In the genomic region with DNA sequence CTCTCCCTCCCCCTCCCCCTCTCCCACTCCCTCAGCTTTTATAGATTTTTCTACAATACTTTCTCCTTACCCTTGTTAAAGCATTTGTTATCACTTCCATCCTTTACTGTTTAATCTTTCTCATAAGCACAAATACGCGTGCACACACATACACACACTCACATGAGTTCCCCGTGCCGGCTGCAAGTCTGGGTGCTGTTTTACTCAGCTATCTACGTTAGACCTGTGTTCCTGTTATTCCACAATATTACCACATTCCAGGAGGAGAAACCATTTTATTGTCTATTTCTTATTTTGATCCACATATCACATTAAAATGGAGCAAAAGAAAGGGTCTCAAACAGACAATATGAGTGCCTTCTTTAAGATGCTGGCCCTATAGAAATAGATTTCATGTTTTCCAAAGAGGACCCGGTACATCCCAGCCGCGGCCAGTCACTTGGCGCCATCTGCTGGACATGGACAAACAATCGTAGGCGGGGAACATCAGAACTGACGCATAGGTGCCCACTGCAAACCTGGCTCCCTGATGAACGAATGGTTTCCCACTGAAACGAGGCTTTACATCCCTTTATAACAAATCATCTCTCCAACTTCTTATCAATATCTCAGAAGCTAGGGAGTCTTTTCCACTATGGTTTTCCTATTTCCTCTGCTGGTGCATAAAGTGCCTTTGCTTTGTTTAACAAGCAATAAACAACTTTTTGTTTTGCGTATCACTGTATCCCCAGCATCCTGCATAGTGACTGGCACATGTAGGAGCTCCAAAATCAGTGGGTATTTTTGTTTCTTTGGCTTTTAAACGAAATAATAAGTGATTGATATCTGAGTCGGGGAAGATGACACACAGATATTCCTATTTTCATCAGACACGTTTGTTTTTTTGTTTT, we compare ENCODE assay signal across 8 cellular contexts. TPM values are rescaled to one million over a fixed set of nuclear protein-coding genes. Genes with fewer than 3 reads are reported as not detected.
A peak's percentile ranks its signal among the peaks of the same experiment; 100 is the strongest.
DNase-seq lines count a peak whose midpoint lies in the region; ATAC-seq, FAIRE-seq and TF ChIP-seq lines count a peak whose summit lies in the region.

No MANE protein-coding gene starts in this region.

- intact Hi-C loops in tibial artery (cut with DNase I; ENCODE audit: low total_unique reads) = loop anchor here (5.0 to 10.0 kb wide), 2 partner anchors 288 to 360 kb away; no protein-coding TSS in a partner anchor

- peak; percentile 48 for FAIRE-seq in D721Med (lab: Jason Lieb, UNC)

- H3F3A ChIP-seq in OCI-LY1 (ENCODE audit: insufficient read depth, low read length) = no peaks in the 10 kb centered on the region

- ATAC-seq in activated T-cell treated with anti-CD3 and anti-CD28 coated beads, Interleukin-2, amount 50 U/mL, for 4 hours = peak; percentile 62 to 71
- ATAC-seq in GM19397 (IDR thresholded peaks at IDR 0.05; ENCODE audit: unreplicated experiment) = no peak

- peak; percentile 90 for TF ChIP-seq CTCF in D721Med (IDR thresholded peaks at IDR 0.05; ENCODE audit: insufficient read depth, missing control alignments)
- TF ChIP-seq CTCF in OCI-LY1 (IDR thresholded peaks at IDR 0.05; ENCODE audit: low read length) = peak; percentile 67
- TF ChIP-seq CTCF in fibroblast of the aortic adventitia (IDR thresholded peaks at IDR 0.05; ENCODE audit: insufficient read depth, low read length) = peak; percentile 91
- TF ChIP-seq CTCF in tibial artery (IDR thresholded peaks at IDR 0.05) = peak; percentile 79 to 86

- H3K27ac ChIP-seq in OCI-LY1 (ENCODE audit: low read depth, low read length, poor library complexity, severe bottlenecking) (no peak overlapping the region), tibial artery (no peak overlapping the region)

- H3K4me2 ChIP-seq in OCI-LY1 (ENCODE audit: low read length) = no peak overlapping the region

- H3K27me3 ChIP-seq in OCI-LY1 (ENCODE audit: insufficient read depth, low read length) (no peaks in the 10 kb centered on the region), tibial artery (peaks cover 0 to 5% of the 10 kb centered on the region in 2 donors)

- H3K4me1 ChIP-seq in OCI-LY1 (ENCODE audit: insufficient read depth, low read length, severe bottlenecking) (no peaks in the 10 kb centered on the region), tibial artery (no peaks in the 10 kb centered on the region)

- H3K4me1 Mint-ChIP-seq in activated T-cell treated with anti-CD3 and anti-CD28 coated beads, Interleukin-2, amount 50 U/mL, for 4 hours (ENCODE audit: low read depth) = no peaks in the 10 kb centered on the region

- H3K4me3 ChIP-seq in OCI-LY1 (ENCODE audit: low read depth, low read length, poor library complexity, severe bottlenecking) (no peak overlapping the region), fibroblast of the aortic adventitia (ENCODE audit: low read depth, low read length) (no peak overlapping the region), tibial artery (no peak overlapping the region)

- DNase-seq in D721Med (ENCODE audit: insufficient read length, low spot score) (peak; percentile 58), HT-29 (ENCODE audit: low spot score) (peak; percentile 77), fibroblast of the aortic adventitia (ENCODE audit: low read depth) (peak; percentile 66), non-pigmented ciliary epithelial cell (ENCODE audit: low read depth) (peak; percentile 8), tibial artery (peak; percentile 69 to 77)
- DNase-seq in activated T-cell treated with anti-CD3 and anti-CD28 coated beads, Interleukin-2, amount 50 U/mL, for 4 hours = peak; percentile 21

- no peaks in the 10 kb centered on the region for H4K20me1 ChIP-seq in OCI-LY1 (ENCODE audit: insufficient read depth, low read length)

- H3K36me3 ChIP-seq in OCI-LY1 (ENCODE audit: insufficient read depth, low read length) (no peaks in the 10 kb centered on the region), tibial artery (no peaks in the 10 kb centered on the region)

- H3K9ac ChIP-seq in OCI-LY1 (ENCODE audit: low read length) = no peak overlapping the region

- H3K36me3 Mint-ChIP-seq in activated T-cell treated with anti-CD3 and anti-CD28 coated beads, Interleukin-2, amount 50 U/mL, for 4 hours (ENCODE audit: insufficient read depth) = no peaks in the 10 kb centered on the region

- no peaks in the 10 kb centered on the region for H3K79me2 ChIP-seq in OCI-LY1 (ENCODE audit: insufficient read depth, low read length)

- H3K9me3 ChIP-seq in OCI-LY1 (ENCODE audit: low read length) = no peaks in the 10 kb centered on the region
- peaks cover 0 to 15% (median 12%) of the 10 kb centered on the region in 3 donors for H3K9me3 ChIP-seq in tibial artery

- H3K9me3 Mint-ChIP-seq in activated T-cell treated with anti-CD3 and anti-CD28 coated beads, Interleukin-2, amount 50 U/mL, for 4 hours = peaks cover 10% of the 10 kb centered on the region

- peaks cover 20% of the 10 kb centered on the region for H3K27me3 Mint-ChIP-seq in activated T-cell treated with anti-CD3 and anti-CD28 coated beads, Interleukin-2, amount 50 U/mL, for 4 hours (ENCODE audit: low read depth)

- H3K9me2 ChIP-seq in OCI-LY1 (ENCODE audit: low read depth, low read length) = no peaks in the 10 kb centered on the region

- no peak overlapping the region for H2AFZ ChIP-seq in OCI-LY1 (ENCODE audit: low read length)

- no peak overlapping the region for H3K4me3 Mint-ChIP-seq in activated T-cell treated with anti-CD3 and anti-CD28 coated beads, Interleukin-2, amount 50 U/mL, for 4 hours

RNA-seq across cellular contexts. Expression of gene OPTN, which starts 25.2 kb away (rescaled TPM):
- 20.3 and 21.2 TPM in 2 replicates for total RNA-seq in HT-29 (2014; rRNA removed; shearing (Covaris generic))
- 10 to 100 TPM; 14.6 to 29.0 (median 16.2) TPM for total RNA-seq in activated T-cell treated with anti-CD3 and anti-CD28 coated beads, Interleukin-2, amount 50 U/mL, for 4 hours
- total RNA-seq in fibroblast of the aortic adventitia (ENCODE audit: low replicate concordance) = 107 and 157 TPM in 2 replicates

Comparison
In these comparisons a context has a peak if more than half of its experiments do, and no peak if none do; other contexts are left out.
1. DNase-seq: peak in every context shown above with its lines; median percentile 77 in HT-29; 73 in tibial artery; 66 in fibroblast of the aortic adventitia; 58 in D721Med; 21 in activated T-cell treated with anti-CD3 and anti-CD28 coated beads, Interleukin-2, amount 50 U/mL, for 4 hours; 8 in non-pigmented ciliary epithelial cell.